Comparison of ENCODE assay signal across 2 cellular contexts in the genomic region with DNA sequence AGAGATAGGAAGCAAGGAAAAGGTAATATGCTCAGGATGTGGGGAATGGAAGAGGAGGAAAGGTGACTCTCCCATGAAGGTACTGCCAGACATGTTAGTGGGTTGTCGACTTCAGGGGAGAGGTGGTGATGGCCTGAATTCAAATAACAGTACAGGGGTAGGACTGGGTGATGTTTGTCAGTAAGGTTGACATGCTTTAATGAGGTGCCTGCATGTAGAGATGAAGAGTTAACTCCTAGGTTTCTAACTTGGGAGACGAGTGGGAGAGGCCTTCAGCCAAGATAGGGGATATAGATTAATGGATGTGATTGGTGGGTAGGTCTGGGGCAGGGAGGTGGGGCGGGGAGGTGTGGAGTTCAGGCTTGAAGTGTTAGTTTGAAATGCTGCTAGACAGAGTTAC.
TF ChIP-seq lines count a peak whose summit lies in the region.

No MANE protein-coding gene starts in this region.

TF ChIP-seq in HepG2, 621 proteins besides CTCF, POLR2A, EP300 and RAD21 (continued from another document):
- TF ChIP-seq GLI4 (CRISPR knock-in tag; IDR thresholded peaks at IDR 0.05; ENCODE audit: borderline replicate concordance) (no peak), GTF2F1 (IDR thresholded peaks at IDR 0.05; ENCODE audit: low read length) (no peak), ZNF232 (CRISPR knock-in tag; IDR thresholded peaks at IDR 0.05; ENCODE audit: borderline replicate concordance) (no peak), ZNF264 (CRISPR knock-in tag; IDR thresholded peaks at IDR 0.05) (no peak), ZNF431 (CRISPR knock-in tag; IDR thresholded peaks at IDR 0.05; ENCODE audit: borderline replicate concordance, low read depth) (no peak), XBP1 (CRISPR knock-in tag; IDR thresholded peaks at IDR 0.05) (no peak), DMAP1 (CRISPR knock-in tag; IDR thresholded peaks at IDR 0.05) (no peak), NRL (CRISPR knock-in tag; IDR thresholded peaks at IDR 0.05; ENCODE audit: borderline replicate concordance) (no peak), PAF1 (CRISPR knock-in tag; IDR thresholded peaks at IDR 0.05) (no peak), MEIS1 (CRISPR knock-in tag; IDR thresholded peaks at IDR 0.05; ENCODE audit: borderline replicate concordance) (no peak)
- TF ChIP-seq, protein P1, sequence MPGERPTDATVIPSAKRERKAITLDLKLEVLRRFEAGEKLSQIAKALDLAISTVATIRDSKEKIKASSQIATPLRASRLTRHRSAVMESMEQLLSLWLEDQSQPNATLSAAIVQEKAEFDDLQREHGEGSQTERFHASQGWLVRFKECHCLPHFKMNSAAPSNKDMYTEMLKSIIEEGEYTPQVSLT (CRISPR knock-in tag; IDR thresholded peaks at IDR 0.05; ENCODE audit: borderline replicate concordance, low read depth): no peak
- TF ChIP-seq, protein P2, sequence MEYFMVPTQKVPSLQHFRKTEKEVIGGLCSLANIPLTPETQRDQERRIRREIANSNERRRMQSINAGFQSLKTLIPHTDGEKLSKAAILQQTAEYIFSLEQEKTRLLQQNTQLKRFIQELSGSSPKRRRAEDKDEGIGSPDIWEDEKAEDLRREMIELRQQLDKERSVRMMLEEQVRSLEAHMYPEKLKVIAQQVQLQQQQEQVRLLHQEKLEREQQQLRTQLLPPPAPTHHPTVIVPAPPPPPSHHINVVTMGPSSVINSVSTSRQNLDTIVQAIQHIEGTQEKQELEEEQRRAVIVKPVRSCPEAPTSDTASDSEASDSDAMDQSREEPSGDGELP (IDR thresholded peaks at IDR 0.05; ENCODE audit: borderline replicate concordance, low read depth): no peak
- TF ChIP-seq, protein P3, sequence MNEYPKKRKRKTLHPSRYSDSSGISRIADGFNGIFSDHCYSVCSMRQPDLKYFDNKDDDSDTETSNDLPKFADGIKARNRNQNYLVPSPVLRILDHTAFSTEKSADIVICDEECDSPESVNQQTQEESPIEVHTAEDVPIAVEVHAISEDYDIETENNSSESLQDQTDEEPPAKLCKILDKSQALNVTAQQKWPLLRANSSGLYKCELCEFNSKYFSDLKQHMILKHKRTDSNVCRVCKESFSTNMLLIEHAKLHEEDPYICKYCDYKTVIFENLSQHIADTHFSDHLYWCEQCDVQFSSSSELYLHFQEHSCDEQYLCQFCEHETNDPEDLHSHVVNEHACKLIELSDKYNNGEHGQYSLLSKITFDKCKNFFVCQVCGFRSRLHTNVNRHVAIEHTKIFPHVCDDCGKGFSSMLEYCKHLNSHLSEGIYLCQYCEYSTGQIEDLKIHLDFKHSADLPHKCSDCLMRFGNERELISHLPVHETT (CRISPR knock-in tag; conservative IDR thresholded peaks at IDR 0.05): no peak
- TF ChIP-seq, protein P4, sequence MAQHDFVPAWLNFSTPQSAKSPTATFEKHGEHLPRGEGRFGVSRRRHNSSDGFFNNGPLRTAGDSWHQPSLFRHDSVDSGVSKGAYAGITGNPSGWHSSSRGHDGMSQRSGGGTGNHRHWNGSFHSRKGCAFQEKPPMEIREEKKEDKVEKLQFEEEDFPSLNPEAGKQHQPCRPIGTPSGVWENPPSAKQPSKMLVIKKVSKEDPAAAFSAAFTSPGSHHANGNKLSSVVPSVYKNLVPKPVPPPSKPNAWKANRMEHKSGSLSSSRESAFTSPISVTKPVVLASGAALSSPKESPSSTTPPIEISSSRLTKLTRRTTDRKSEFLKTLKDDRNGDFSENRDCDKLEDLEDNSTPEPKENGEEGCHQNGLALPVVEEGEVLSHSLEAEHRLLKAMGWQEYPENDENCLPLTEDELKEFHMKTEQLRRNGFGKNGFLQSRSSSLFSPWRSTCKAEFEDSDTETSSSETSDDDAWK (CRISPR knock-in tag; IDR thresholded peaks at IDR 0.05): no peak
TF ChIP-seq in HepG2: peak in this region for 0.

TF ChIP-seq in WTC11, 78 proteins besides CTCF, POLR2A, EP300 and RAD21 (continued from another document):
- TF ChIP-seq MXD4 (CRISPR knock-in tag; IDR thresholded peaks at IDR 0.05; ENCODE audit: borderline replicate concordance) (no peak), ZNF263 (CRISPR knock-in tag; IDR thresholded peaks at IDR 0.05; ENCODE audit: low read depth) (no peak), SMAD4 (CRISPR knock-in tag; IDR thresholded peaks at IDR 0.05) (no peak), ZNF219 (CRISPR knock-in tag; IDR thresholded peaks at IDR 0.05; ENCODE audit: borderline replicate concordance) (no peak), MYBL2 (CRISPR knock-in tag; IDR thresholded peaks at IDR 0.05) (no peak), ZNF671 (CRISPR knock-in tag; IDR thresholded peaks at IDR 0.05) (no peak), FOXP1 (CRISPR knock-in tag; IDR thresholded peaks at IDR 0.05; ENCODE audit: borderline replicate concordance) (no peak), FOXK1 (CRISPR knock-in tag; IDR thresholded peaks at IDR 0.05) (no peak), NR2C2 (CRISPR knock-in tag; IDR thresholded peaks at IDR 0.05) (no peak), GRHL2 (CRISPR knock-in tag; IDR thresholded peaks at IDR 0.05; ENCODE audit: insufficient replicate concordance, severe bottlenecking) (no peak)
- TF ChIP-seq, protein P5, sequence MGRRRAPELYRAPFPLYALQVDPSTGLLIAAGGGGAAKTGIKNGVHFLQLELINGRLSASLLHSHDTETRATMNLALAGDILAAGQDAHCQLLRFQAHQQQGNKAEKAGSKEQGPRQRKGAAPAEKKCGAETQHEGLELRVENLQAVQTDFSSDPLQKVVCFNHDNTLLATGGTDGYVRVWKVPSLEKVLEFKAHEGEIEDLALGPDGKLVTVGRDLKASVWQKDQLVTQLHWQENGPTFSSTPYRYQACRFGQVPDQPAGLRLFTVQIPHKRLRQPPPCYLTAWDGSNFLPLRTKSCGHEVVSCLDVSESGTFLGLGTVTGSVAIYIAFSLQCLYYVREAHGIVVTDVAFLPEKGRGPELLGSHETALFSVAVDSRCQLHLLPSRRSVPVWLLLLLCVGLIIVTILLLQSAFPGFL (CRISPR knock-in tag; IDR thresholded peaks at IDR 0.05; ENCODE audit: borderline replicate concordance): no peak
- TF ChIP-seq, protein P6, sequence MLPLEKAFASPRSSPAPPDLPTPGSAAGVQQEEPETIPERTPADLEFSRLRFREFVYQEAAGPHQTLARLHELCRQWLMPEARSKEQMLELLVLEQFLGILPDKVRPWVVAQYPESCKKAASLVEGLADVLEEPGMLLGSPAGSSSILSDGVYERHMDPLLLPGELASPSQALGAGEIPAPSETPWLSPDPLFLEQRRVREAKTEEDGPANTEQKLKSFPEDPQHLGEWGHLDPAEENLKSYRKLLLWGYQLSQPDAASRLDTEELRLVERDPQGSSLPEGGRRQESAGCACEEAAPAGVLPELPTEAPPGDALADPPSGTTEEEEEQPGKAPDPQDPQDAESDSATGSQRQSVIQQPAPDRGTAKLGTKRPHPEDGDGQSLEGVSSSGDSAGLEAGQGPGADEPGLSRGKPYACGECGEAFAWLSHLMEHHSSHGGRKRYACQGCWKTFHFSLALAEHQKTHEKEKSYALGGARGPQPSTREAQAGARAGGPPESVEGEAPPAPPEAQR (CRISPR knock-in tag; IDR thresholded peaks at IDR 0.05): no peak
